13 cellular contexts compared by ENCODE assay signal in genomic region chr19:49373174-49373573, GRCh38. TPM values are rescaled to one million over a fixed set of nuclear protein-coding genes. Genes with fewer than 3 reads are reported as not detected.
A peak's percentile ranks its signal among the peaks of the same experiment; 100 is the strongest.
DNase-seq lines count a peak whose midpoint lies in the region; ATAC-seq and TF ChIP-seq lines count a peak whose summit lies in the region.
"Not testable (repeated sequence)": the region's sequence is repeated elsewhere in the genome, so short reads cannot be mapped to it uniquely, and the experiment has no call there.
"Had no signal": no experiment of that assay in that cellular context is flagged by ENCODE, and none has a peak within 500 bp of the region (broad histone marks: within the 10 kb centered on the region; RNA-seq: fewer than 3 reads in every experiment).

No MANE protein-coding gene starts in this region.

- peaks cover 21% of the 10 kb centered on the region for H3K36me3 Mint-ChIP-seq in WTC11

- not testable (repeated sequence) for TF ChIP-seq CTCF in DOHH2 (IDR thresholded peaks at IDR 0.05; ENCODE audit: low read depth, low read length, poor library complexity, severe bottlenecking); HEK293 (tag by site-specific recombination; IDR thresholded peaks at IDR 0.05); OCI-LY1 (IDR thresholded peaks at IDR 0.05; ENCODE audit: low read length); WTC11 (IDR thresholded peaks at IDR 0.05)

- H4K20me1 ChIP-seq in BLaER1; DOHH2 (ENCODE audit: control insufficient read depth, insufficient read depth, low read depth, low read length); OCI-LY1 (ENCODE audit: insufficient read depth, low read length): not testable (repeated sequence)

- not testable (repeated sequence) for H2AFZ ChIP-seq in OCI-LY1 (ENCODE audit: low read length)

- H3K4me3 ChIP-seq in BLaER1; DOHH2 (ENCODE audit: low read length); HEK293 (ENCODE audit: low read depth, low read length): not testable (repeated sequence)
- H3K4me3 ChIP-seq in OCI-LY1 (ENCODE audit: low read depth, low read length, poor library complexity, severe bottlenecking), result peak overlapping the region; percentile 49

- H3K9me2 ChIP-seq in DOHH2 (replicated peaks; ENCODE audit: control insufficient read depth, low read length); OCI-LY1 (ENCODE audit: low read depth, low read length): not testable (repeated sequence)

- H3K27me3 Mint-ChIP-seq in WTC11 (ENCODE audit: low read depth), result peaks cover 35% of the 10 kb centered on the region

- peaks cover 25% of the 10 kb centered on the region for H3K9me3 Mint-ChIP-seq in WTC11

- H3K4me1 ChIP-seq in BLaER1 (peaks cover 21% of the 10 kb centered on the region), DOHH2 (ENCODE audit: control insufficient read depth, low read length) (peaks cover 11% of the 10 kb centered on the region), OCI-LY1 (ENCODE audit: insufficient read depth, low read length, severe bottlenecking) (peaks cover 13% of the 10 kb centered on the region)
- not testable (repeated sequence) for H3K4me1 ChIP-seq in HEK293 (ENCODE audit: control insufficient read depth, insufficient read depth, low read length)

- H3K4me2 ChIP-seq in BLaER1, result peak overlapping the region; percentile 77
- peak overlapping the region; percentile 53 for H3K4me2 ChIP-seq in DOHH2 (ENCODE audit: low read length)
- H3K4me2 ChIP-seq in OCI-LY1 (ENCODE audit: low read length), result peak overlapping the region; percentile 73

- not testable (repeated sequence) for ATAC-seq in WTC11

- H3K4me1 Mint-ChIP-seq in WTC11, result not testable (repeated sequence)

- H3K9ac ChIP-seq in BLaER1, result not testable (repeated sequence)
- peak overlapping the region; percentile 43; the same call in 1 of the 2 replicates for H3K9ac ChIP-seq in OCI-LY1 (ENCODE audit: low read length)

- H3K36me3 ChIP-seq in BLaER1; DOHH2 (ENCODE audit: control insufficient read depth, low read length); HEK293 (ENCODE audit: control insufficient read depth in 2 of 2, insufficient read depth in 1 of 2, low read length in 2 of 2); OCI-LY1 (ENCODE audit: insufficient read depth, low read length): not testable (repeated sequence)

- peaks cover 30% of the 10 kb centered on the region for H3K9me3 ChIP-seq in BLaER1
- peaks cover 18% of the 10 kb centered on the region for H3K9me3 ChIP-seq in DOHH2 (ENCODE audit: control insufficient read depth, insufficient read depth, low read length)
- not testable (repeated sequence) for H3K9me3 ChIP-seq in HEK293 (ENCODE audit: control insufficient read depth, insufficient read depth, low read depth, low read length)
- peaks cover 13% of the 10 kb centered on the region for H3K9me3 ChIP-seq in OCI-LY1 (ENCODE audit: low read length)

- POLR2A ChIA-PET in HEK293 (lab: Yijun Ruan, JAX), result not testable (repeated sequence)
- POLR2A ChIA-PET in WTC11 (lab: Charles Lee), result interaction anchor here (0.7 kb wide), 1 partner anchor 63 kb away, joined by 3 read pairs; no protein-coding TSS in a partner anchor

- H3K4me3 Mint-ChIP-seq in WTC11, result not testable (repeated sequence)

- not testable (repeated sequence) for H3K27ac ChIP-seq in BLaER1; DOHH2 (ENCODE audit: low read depth, low read length); HEK293 (ENCODE audit: extremely low read depth, low read depth, low read length); OCI-LY1 (ENCODE audit: low read depth, low read length, poor library complexity, severe bottlenecking)

- not testable (repeated sequence) for H3K79me2 ChIP-seq in DOHH2 (ENCODE audit: control insufficient read depth, low read length); OCI-LY1 (ENCODE audit: insufficient read depth, low read length)

- not testable (repeated sequence) for DNase-seq in WTC11 (ENCODE audit: low spot score)

- CTCF ChIA-PET in HEK293 (lab: Yijun Ruan, JAX); WTC11 (lab: Charles Lee): not testable (repeated sequence)

- not testable (repeated sequence) for H3K27me3 ChIP-seq in BLaER1; DOHH2 (ENCODE audit: control insufficient read depth, low read length); OCI-LY1 (ENCODE audit: insufficient read depth, low read length)

- H3K27ac Mint-ChIP-seq in WTC11, result not testable (repeated sequence)

- not testable (repeated sequence) for H3F3A ChIP-seq in DOHH2 (ENCODE audit: control insufficient read depth, insufficient read depth); OCI-LY1 (ENCODE audit: insufficient read depth, low read length)

TF ChIP-seq in HEK293, 187 proteins besides CTCF, POLR2A, EP300 and RAD21:
- TF ChIP-seq ZNF629 (tag by site-specific recombination; IDR thresholded peaks at IDR 0.05), result 0 out of 2 replicates have a peak, but pooled peaks have one; percentile 25
- TF ChIP-seq, protein P1, sequence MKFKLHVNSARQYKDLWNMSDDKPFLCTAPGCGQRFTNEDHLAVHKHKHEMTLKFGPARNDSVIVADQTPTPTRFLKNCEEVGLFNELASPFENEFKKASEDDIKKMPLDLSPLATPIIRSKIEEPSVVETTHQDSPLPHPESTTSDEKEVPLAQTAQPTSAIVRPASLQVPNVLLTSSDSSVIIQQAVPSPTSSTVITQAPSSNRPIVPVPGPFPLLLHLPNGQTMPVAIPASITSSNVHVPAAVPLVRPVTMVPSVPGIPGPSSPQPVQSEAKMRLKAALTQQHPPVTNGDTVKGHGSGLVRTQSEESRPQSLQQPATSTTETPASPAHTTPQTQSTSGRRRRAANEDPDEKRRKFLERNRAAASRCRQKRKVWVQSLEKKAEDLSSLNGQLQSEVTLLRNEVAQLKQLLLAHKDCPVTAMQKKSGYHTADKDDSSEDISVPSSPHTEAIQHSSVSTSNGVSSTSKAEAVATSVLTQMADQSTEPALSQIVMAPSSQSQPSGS (tag by site-specific recombination; IDR thresholded peaks at IDR 0.05; ENCODE audit: low read depth), result peak; percentile 78
- peak; percentile 11; the same call in 1 of the 2 replicates for TF ChIP-seq ZBTB21 (tag by site-specific recombination; IDR thresholded peaks at IDR 0.05)
- peak; percentile 39; the same call in 1 of the 2 replicates for TF ChIP-seq ZNF362 (tag by site-specific recombination; IDR thresholded peaks at IDR 0.05)
- peak; percentile 71; the same call in 1 of the 2 replicates for TF ChIP-seq ZNF133 (tag by site-specific recombination; IDR thresholded peaks at IDR 0.05)

TF ChIP-seq in WTC11, 78 proteins besides CTCF, POLR2A, EP300 and RAD21:
- TF ChIP-seq ZNF121 (CRISPR knock-in tag; IDR thresholded peaks at IDR 0.05), result 0 out of 2 replicates have a peak, but pooled peaks have one; percentile 8

RNA-seq across cellular contexts. Expression of gene DKKL1, which starts 9.5 kb away (rescaled TPM):
- 2.4 to 3.0 TPM (median 2.9 TPM) in 3 replicates for total RNA-seq in WTC11 (2021)
- total RNA-seq: Caco-2; Calu3; CD4-positive, alpha-beta T cell; CD8-positive, alpha-beta T cell; GM12878 had no signal

RNA-seq across cellular contexts. Expression of gene TEAD2, which starts 11.0 kb away (rescaled TPM):
- total RNA-seq in WTC11 (2021), result 104 to 106 TPM (median 104 TPM) in 3 replicates
- total RNA-seq: CD4-positive, alpha-beta T cell; CD8-positive, alpha-beta T cell had no signal

RNA-seq across cellular contexts. Expression of gene KASH5, which starts 14.9 kb away (rescaled TPM):
- 0.14 to 0.42 TPM in 2 of 3 replicates, not detected in the other for total RNA-seq in WTC11 (2021)
- total RNA-seq: A172; Calu3; CD4-positive, alpha-beta T cell; CD8-positive, alpha-beta T cell; Daoy; G401; GM12878 had no signal

RNA-seq across cellular contexts. Expression of gene CD37, which starts 38.0 kb away (rescaled TPM):
- total RNA-seq in WTC11 (2021), result 0.27 to 1.6 TPM (median 1.2 TPM) in 3 replicates
- total RNA-seq: A172, Caco-2, Calu3, Daoy, G401 had no signal

RNA-seq across cellular contexts. Expression of gene SLC6A16, which starts 48.2 kb away (rescaled TPM):
- total RNA-seq in WTC11 (2021), result 1.5 to 2.2 TPM (median 2.1 TPM) in 3 replicates
- total RNA-seq: A172, Calu3, Daoy, G401 had no signal
